In genomic region chr9:97983524-97984187, GRCh38 we compare ENCODE assay signal across 7 cellular contexts. TPM values are rescaled to one million over a fixed set of nuclear protein-coding genes. Genes with fewer than 3 reads are reported as not detected.
DNase-seq lines count a peak whose midpoint lies in the region; ATAC-seq and TF ChIP-seq lines count a peak whose summit lies in the region.

No MANE protein-coding gene starts in this region.

- H2BK5ac ChIP-seq in trophoblast cell (ENCODE audit: low read depth, low read length, poor library complexity), result peak overlapping the region; percentile 98

- H4K12ac ChIP-seq in trophoblast cell (ENCODE audit: low read depth, low read length), result peak overlapping the region; percentile 98

- H3K36me3 ChIP-seq in Peyer's patch (no peaks in the 10 kb centered on the region), cardiac muscle cell (no peaks in the 10 kb centered on the region), trophoblast cell (ENCODE audit: control insufficient read depth in 1 of 2, insufficient read depth in 2 of 2, low read length in 2 of 2) (no peaks in the 10 kb centered on the region), transverse colon (no peaks in the 10 kb centered on the region)

- in situ Hi-C loops in transverse colon (cut with MboI; ENCODE audit: low pct_ligation_motif_present in 1 of 4, low pct_unique_long_range_greater_than_20kb in 1 of 4, low sequenced_read_pairs in 3 of 4), result loop anchor here in 1 of 4 donors (25.0 kb wide), 1 partner anchor 104 kb away; no protein-coding TSS in a partner anchor

- peak overlapping the region; percentile 29 for H2BK12ac ChIP-seq in trophoblast cell (ENCODE audit: low read length)

- no peak overlapping the region for H3K23ac ChIP-seq in trophoblast cell (ENCODE audit: low read length)

- no peak for TF ChIP-seq EP300 in transverse colon (IDR thresholded peaks at IDR 0.05; ENCODE audit: low read depth)

- H2AK5ac ChIP-seq in trophoblast cell (ENCODE audit: low read length), result peak overlapping the region; percentile 69

- peak overlapping the region; percentile 96 for H2BK120ac ChIP-seq in trophoblast cell (ENCODE audit: insufficient read depth, low read length, poor library complexity)

- H3K14ac ChIP-seq in trophoblast cell (ENCODE audit: low read length), result peak overlapping the region; percentile 96

- H3K9me3 ChIP-seq in Peyer's patch, result no peaks in the 10 kb centered on the region
- H3K9me3 ChIP-seq in cardiac muscle cell (ENCODE audit: low read depth), result no peaks in the 10 kb centered on the region
- H3K9me3 ChIP-seq in trophoblast cell (ENCODE audit: insufficient read depth, low read depth, low read length), result peaks cover 3% of the 10 kb centered on the region
- H3K9me3 ChIP-seq in transverse colon, result no peaks in the 10 kb centered on the region

- no CpG with 5 or more reads among the region's 70 CpGs for WGBS in trophoblast cell (ENCODE audit: extremely low coverage, insufficient coverage, insufficient read length)
- WGBS in transverse colon (ENCODE audit: low coverage in 1 of 2), 2 donors, result 0% methylated on average over 3 of the region's 70 CpGs; no CpG with 5 or more reads in 1 of the 2 donors

- H3K4me1 Mint-ChIP-seq in activated naive CD8-positive, alpha-beta T cell (ENCODE audit: low read depth), result peaks cover 63% of the 10 kb centered on the region

- peak overlapping the region; percentile 88 for H3K4me2 ChIP-seq in trophoblast cell (ENCODE audit: low read length)

- H3K4me1 ChIP-seq in Peyer's patch (peaks cover 3 to 25% (median 12%) of the 10 kb centered on the region in 4 donors), cardiac muscle cell (ENCODE audit: low read depth) (peaks cover 6% of the 10 kb centered on the region), trophoblast cell (ENCODE audit: control insufficient read depth in 1 of 2, insufficient read depth in 2 of 2, low read length in 2 of 2) (peaks cover 8 to 11% of the 10 kb centered on the region in 2 experiments), transverse colon (peaks cover 28 to 59% (median 41%) of the 10 kb centered on the region in 4 donors)

- H3K27ac Mint-ChIP-seq in activated naive CD8-positive, alpha-beta T cell, result peak overlapping the region; percentile 82

- H3K4me3 ChIP-seq in Peyer's patch (peak overlapping the region; percentile 89 to 100 (median 98)), cardiac muscle cell (peak overlapping the region; percentile 98), trophoblast cell (ENCODE audit: low read depth, low read length) (peak overlapping the region; percentile 90), transverse colon (peak overlapping the region; percentile 88 to 98 (median 96))

- TF ChIP-seq CTCF in Peyer's patch (IDR thresholded peaks at IDR 0.05), result no peak
- no peak for TF ChIP-seq CTCF in cardiac muscle cell (IDR thresholded peaks at IDR 0.05; ENCODE audit: low read depth, low read length)
- TF ChIP-seq CTCF in transverse colon (IDR thresholded peaks at IDR 0.05), result peak in 2 of 5 experiments; percentile 27 to 33

- intact Hi-C loops in transverse colon (cut with DNase I; ENCODE audit: low total_unique reads), result loop anchor here (5.0 to 10.0 kb wide), 3 partner anchors 51 to 74 kb away; partner anchors contain the start of genes NANS and TRMO

- no peak for TF ChIP-seq POLR2A in Peyer's patch (IDR thresholded peaks at IDR 0.05)
- no peak for TF ChIP-seq POLR2A in transverse colon (IDR thresholded peaks at IDR 0.05)

- H3K27me3 ChIP-seq in Peyer's patch (no peaks in the 10 kb centered on the region), cardiac muscle cell (peaks cover 42% of the 10 kb centered on the region), trophoblast cell (ENCODE audit: insufficient read depth, low read length) (peaks cover 13% of the 10 kb centered on the region), transverse colon (no peaks in the 10 kb centered on the region)

- no peaks in the 10 kb centered on the region for H3K9me3 Mint-ChIP-seq in activated naive CD8-positive, alpha-beta T cell (ENCODE audit: low read depth)

- H2AFZ ChIP-seq in trophoblast cell (ENCODE audit: insufficient read depth, low read length, poor library complexity), result peak overlapping the region; percentile 98

- H3K27ac ChIP-seq in Peyer's patch (peak overlapping the region; percentile 98 to 100 (median 99)), cardiac muscle cell (peak overlapping the region; percentile 92), trophoblast cell (ENCODE audit: low read depth, low read length) (peak overlapping the region; percentile 92), transverse colon (peak overlapping the region; percentile 97 to 100 (median 99))

- peak overlapping the region; percentile 87 for H3K4ac ChIP-seq in trophoblast cell (ENCODE audit: low read depth, low read length)

- H3K27me3 Mint-ChIP-seq in activated naive CD8-positive, alpha-beta T cell, result no peaks in the 10 kb centered on the region

- peak overlapping the region; percentile 99 for H3K18ac ChIP-seq in trophoblast cell (ENCODE audit: low read length)

- H3K79me2 ChIP-seq in trophoblast cell (ENCODE audit: control insufficient read depth, insufficient read depth, low read length, poor library complexity), result peaks cover 29% of the 10 kb centered on the region

- H4K91ac ChIP-seq in trophoblast cell (ENCODE audit: low read depth, low read length), result peak overlapping the region; percentile 97

- peak; percentile 18 for ATAC-seq in GM18511 (IDR thresholded peaks at IDR 0.05; ENCODE audit: unreplicated experiment)
- ATAC-seq in HG02938 (IDR thresholded peaks at IDR 0.05; ENCODE audit: unreplicated experiment), result peak; percentile 18

- peak overlapping the region; percentile 95 for H4K8ac ChIP-seq in trophoblast cell (ENCODE audit: low read depth, low read length)

- peak overlapping the region; percentile 82 for H3K4me3 Mint-ChIP-seq in activated naive CD8-positive, alpha-beta T cell

- peak; percentile 64 to 82 (median 81) for DNase-seq in Peyer's patch
- peak; percentile 50 to 68 for DNase-seq in cardiac muscle cell (ENCODE audit: low read depth in 1 of 2, low spot score in 1 of 2)
- DNase-seq in trophoblast cell, result peak; percentile 28 to 55
- DNase-seq in transverse colon, result peak; percentile 68

- peaks cover 6% of the 10 kb centered on the region for H3K36me3 Mint-ChIP-seq in activated naive CD8-positive, alpha-beta T cell

- H3K79me1 ChIP-seq in trophoblast cell (ENCODE audit: low read length), result peaks cover 24% of the 10 kb centered on the region

- peak overlapping the region; percentile 88 for H3K9ac ChIP-seq in trophoblast cell (ENCODE audit: low read length)

RNA-seq across cellular contexts. Expression of gene ANP32B, which starts 0.5 kb away (rescaled TPM):
- total RNA-seq in Peyer's patch, result 10 to 100 TPM; 25.4 to 57.8 (median 36.6) TPM
- 10.6 and 27.2 TPM in 2 replicates for total RNA-seq in cardiac muscle cell
- 77.5 and 102 TPM in 2 replicates for polyA plus RNA-seq in cardiac muscle cell
- polyA plus RNA-seq in trophoblast cell (2013), result 178 and 179 TPM in 2 replicates
- 10 to 100 TPM; 37.4 to 65.6 (median 43.0) TPM for total RNA-seq in transverse colon

RNA-seq across cellular contexts. Expression of gene HEMGN, which starts 45.7 kb away (rescaled TPM):
- total RNA-seq in Peyer's patch (not detected), cardiac muscle cell (not detected in 2 replicates), transverse colon (not detected)
- not detected in 2 replicates for polyA plus RNA-seq in cardiac muscle cell
- not detected in 2 replicates for polyA plus RNA-seq in trophoblast cell (2013)

Comparison
In these comparisons a context has a peak if more than half of its experiments do, and no peak if none do; other contexts are left out.
1. Peak in every context shown above with its lines: DNase-seq, ATAC-seq, H3K4me3 ChIP-seq and H3K27ac ChIP-seq.